8 cellular contexts compared by ENCODE assay signal in the genomic region with DNA sequence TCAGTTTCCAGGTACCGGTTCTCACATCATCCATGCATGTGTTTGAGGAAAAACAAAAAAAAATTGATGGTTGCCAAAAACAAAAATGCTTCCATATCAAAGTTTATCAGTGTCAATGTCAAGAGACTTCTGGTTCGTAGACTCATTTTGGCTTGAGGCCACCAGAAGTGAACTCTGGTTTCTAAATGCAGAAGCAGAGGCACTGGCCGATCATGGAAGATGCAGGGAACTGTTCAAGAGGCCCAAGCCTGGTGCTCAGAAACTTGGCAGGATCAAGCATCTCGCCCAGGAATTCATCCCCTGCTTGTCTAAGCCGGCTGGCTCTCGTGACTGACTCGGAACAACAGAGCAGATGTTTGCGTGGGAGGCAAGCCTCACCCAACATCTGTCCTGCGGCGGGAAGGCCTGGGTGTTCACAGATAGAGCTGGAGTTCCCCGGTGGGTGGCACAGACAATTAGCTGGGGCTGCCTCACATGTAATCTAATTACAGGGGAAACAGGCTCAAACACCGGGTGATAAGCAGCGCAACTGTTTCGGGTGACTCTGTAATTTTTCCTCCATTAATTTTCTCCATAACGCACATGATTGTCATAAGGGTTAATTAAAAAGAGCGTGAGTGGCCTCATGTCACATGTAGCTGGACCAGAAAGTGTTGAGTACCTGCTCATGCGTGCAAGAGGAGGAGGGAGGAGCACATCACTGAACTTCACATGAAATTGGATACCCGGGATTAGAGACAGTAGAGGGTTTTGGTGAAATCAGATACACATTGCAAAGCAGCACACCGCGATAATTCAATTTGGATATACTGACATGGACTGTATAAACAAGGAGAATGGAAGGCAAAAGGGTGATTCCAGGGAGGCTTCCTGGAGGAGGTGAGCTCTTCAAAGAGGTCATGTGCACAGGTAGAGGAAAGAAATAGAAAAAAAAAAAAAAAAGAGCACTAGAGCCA.
A peak's percentile ranks its signal among the peaks of the same experiment; 100 is the strongest.
DNase-seq lines count a peak whose midpoint lies in the region; ATAC-seq and TF ChIP-seq lines count a peak whose summit lies in the region.

No MANE protein-coding gene starts in this region.

- no peak for TF ChIP-seq POLR2A in esophagus muscularis mucosa (IDR thresholded peaks at IDR 0.05; ENCODE audit: low read depth)

- H2AFZ ChIP-seq in OCI-LY7 (ENCODE audit: low read length), result no peak overlapping the region

- no TSS peak for BruUV-seq in OCI-LY7 (replicated peaks; lab: Mats Ljungman, UMichigan)

- POLR2A ChIA-PET in OCI-LY7 (lab: Charles Lee), result interaction anchor here (0.5 kb wide), 1 partner anchor 29 kb away, joined by 3 read pairs; no protein-coding TSS in a partner anchor

- no peaks in the 10 kb centered on the region for H3K27me3 ChIP-seq in esophagus muscularis mucosa
- H3K27me3 ChIP-seq in psoas muscle (ENCODE audit: insufficient read depth in 3 of 3, low read length in 2 of 3), result no peaks in the 10 kb centered on the region

- ATAC-seq in psoas muscle, result peak; percentile 22 to 36 (median 24)

- no peaks in the 10 kb centered on the region for H4K20me1 ChIP-seq in OCI-LY7 (ENCODE audit: insufficient read depth, low read length)

- H3K9me3 ChIP-seq in esophagus muscularis mucosa (no peaks in the 10 kb centered on the region), psoas muscle (no peaks in the 10 kb centered on the region), OCI-LY7 (ENCODE audit: low read length) (no peaks in the 10 kb centered on the region)

- intact Hi-C loops in esophagus muscularis mucosa (cut with DNase I) (no loop called here), psoas muscle (cut with DNase I) (loop anchor here (5.0 to 10.0 kb wide), 5 partner anchors 58 to 181 kb away; a partner anchor contains a TSS), OCI-LY7 (cut with micrococcal nuclease; ENCODE audit: unreplicated experiment) (no loop called here)

- 36% methylated on average over 19 of the region's 20 CpGs for WGBS in esophagus muscularis mucosa
- 15 to 27% (median 20%) methylated on average over 20 of the region's 20 CpGs for WGBS in psoas muscle, 3 donors

- no peaks in the 10 kb centered on the region for H3K9me2 ChIP-seq in OCI-LY7 (ENCODE audit: insufficient read depth, low read length)

- H3K36me3 ChIP-seq in esophagus muscularis mucosa (no peaks in the 10 kb centered on the region), psoas muscle (ENCODE audit: insufficient read depth in 1 of 2, low read depth in 1 of 2) (no peaks in the 10 kb centered on the region), OCI-LY7 (ENCODE audit: insufficient read depth, low read length) (no peaks in the 10 kb centered on the region)

- TF ChIP-seq CTCF in esophagus muscularis mucosa (IDR thresholded peaks at IDR 0.05), result no peak
- no peak for TF ChIP-seq CTCF in psoas muscle (IDR thresholded peaks at IDR 0.05)
- no peak for TF ChIP-seq CTCF in OCI-LY7 (conservative IDR thresholded peaks at IDR 0.05; ENCODE audit: low read length)

- no peak for TF ChIP-seq EP300 in esophagus muscularis mucosa (IDR thresholded peaks at IDR 0.05)

- H3K4me3 ChIP-seq in esophagus muscularis mucosa, result no peak overlapping the region
- H3K4me3 ChIP-seq in psoas muscle, result peak overlapping the region; percentile 53
- no peak overlapping the region for H3K4me3 ChIP-seq in OCI-LY7 (ENCODE audit: low read depth, low read length, poor library complexity, severe bottlenecking)

- no peaks in the 10 kb centered on the region for H3K79me2 ChIP-seq in OCI-LY7 (ENCODE audit: insufficient read depth, low read depth, low read length)

- DNase-seq in activated naive CD4-positive, alpha-beta T cell treated with Interleukin-2 at 50 U/mL for 16 hours, result peak; percentile 40
- DNase-seq in activated naive CD4-positive, alpha-beta T cell (lab: John Stamatoyannopoulos, UW), result no peak
- DNase-seq in NCI-H146 treated with DMSO at 0.1 percent for 48 hours (lab: John Stamatoyannopoulos, UW; ENCODE audit: unreplicated experiment), result peak; percentile 40
- DNase-seq in activated CD4-positive, alpha-beta T cell treated with anti-CD3 and anti-CD28 coated beads for 4 hours, result peak; percentile 20 to 22
- DNase-seq in esophagus muscularis mucosa (ENCODE audit: extremely low spot score), result peak; percentile 92
- peak; percentile 67 to 78 for DNase-seq in psoas muscle
- no peak for DNase-seq in midbrain (lab: John Stamatoyannopoulos, UW)
- no peak for DNase-seq in OCI-LY7 (ENCODE audit: low spot score)

- H3K27ac ChIP-seq in esophagus muscularis mucosa (replicated peaks in 1 of 4), result peak overlapping the region; percentile 48 to 73 (median 68)
- H3K27ac ChIP-seq in psoas muscle, result peak overlapping the region; percentile 73
- H3K27ac ChIP-seq in OCI-LY7 (ENCODE audit: low read depth, low read length, poor library complexity, severe bottlenecking), result no peak overlapping the region

- no peak overlapping the region for H3K4me2 ChIP-seq in OCI-LY7 (ENCODE audit: low read length)

- H3K4me1 ChIP-seq in esophagus muscularis mucosa, result peaks cover 42 to 55% (median 50%) of the 10 kb centered on the region in 4 donors
- peaks cover 67% of the 10 kb centered on the region for H3K4me1 ChIP-seq in psoas muscle
- no peaks in the 10 kb centered on the region for H3K4me1 ChIP-seq in OCI-LY7 (ENCODE audit: insufficient read depth, low read length, poor library complexity, severe bottlenecking)

- CTCF ChIA-PET in OCI-LY7 (lab: Charles Lee; ENCODE audit: unreplicated experiment), result no interaction called here

Comparison
In these comparisons a context has a peak if more than half of its experiments do, and no peak if none do; other contexts are left out.
1. DNase-seq: peak in activated naive CD4-positive, alpha-beta T cell treated with Interleukin-2 at 50 U/mL for 16 hours (single experiment), NCI-H146 treated with DMSO at 0.1 percent for 48 hours (single experiment), activated CD4-positive, alpha-beta T cell treated with anti-CD3 and anti-CD28 coated beads for 4 hours (2 of 2), esophagus muscularis mucosa (single experiment) and psoas muscle (2 of 2); none in activated naive CD4-positive, alpha-beta T cell (0 of 4), midbrain (single experiment) and OCI-LY7 (single experiment).
2. intact Hi-C loops: an anchor here in psoas muscle (5.0 to 10.0 kb wide); none called in esophagus muscularis mucosa and OCI-LY7.